In genomic region chr15:94286581-94286980, GRCh38 we compare ENCODE assay signal across 16 cellular contexts. TPM values are rescaled to one million over a fixed set of nuclear protein-coding genes. Genes with fewer than 3 reads are reported as not detected.
DNase-seq lines count a peak whose midpoint lies in the region; ATAC-seq and TF ChIP-seq lines count a peak whose summit lies in the region.
"Had no signal": no experiment of that assay in that cellular context is flagged by ENCODE, and none has a peak within 500 bp of the region (broad histone marks: within the 10 kb centered on the region; RNA-seq: fewer than 3 reads in every experiment).

No MANE protein-coding gene starts in this region.

- no peak overlapping the region for H3K9ac ChIP-seq in neural progenitor cell

- H3K36me3 ChIP-seq in neural progenitor cell, result no peaks in the 10 kb centered on the region
- no peaks in the 10 kb centered on the region for H3K36me3 ChIP-seq in esophagus muscularis mucosa
- H3K36me3 ChIP-seq: adrenal gland had no signal

- no peak for TF ChIP-seq POLR2A in esophagus muscularis mucosa (IDR thresholded peaks at IDR 0.05; ENCODE audit: low read depth)

- no peak overlapping the region for H3K4me2 ChIP-seq in neural progenitor cell

- ATAC-seq in HG03108 (IDR thresholded peaks at IDR 0.05; ENCODE audit: unreplicated experiment), result no peak
- ATAC-seq: HCT116 had no signal

- H3K27ac ChIP-seq in neural progenitor cell (no peak overlapping the region), esophagus muscularis mucosa (replicated peaks in 1 of 4) (no peak overlapping the region)
- H3K27ac ChIP-seq: adrenal gland, coronary artery had no signal

- no peaks in the 10 kb centered on the region for H3F3A ChIP-seq in neural progenitor cell (ENCODE audit: low read depth)

- no peaks in the 10 kb centered on the region for H4K20me1 ChIP-seq in neural progenitor cell (ENCODE audit: low read depth)

- H3K4me3 ChIP-seq in neural progenitor cell (no peak overlapping the region), esophagus muscularis mucosa (no peak overlapping the region)
- H3K4me3 ChIP-seq: adrenal gland, coronary artery had no signal

- H3K27ac Mint-ChIP-seq in T-helper 1 cell treated with Interleukin-12 subunit alpha and Interleukin-12 subunit beta and Interleukin-4 antibody, amounts not matched to agents 30 μg/mL and 1 μg/mL, for 36 hours, result peak overlapping the region; percentile 80
- peak overlapping the region; percentile 61 for H3K27ac Mint-ChIP-seq in activated naive CD8-positive, alpha-beta T cell treated with anti-CD3 and anti-CD28 coated beads for 36 hours
- no peak overlapping the region for H3K27ac Mint-ChIP-seq in neural progenitor cell

- intact Hi-C loops in esophagus muscularis mucosa (cut with DNase I), result no loop called here

- no peak for TF ChIP-seq EP300 in esophagus muscularis mucosa (IDR thresholded peaks at IDR 0.05)

- H3K4me1 ChIP-seq in neural progenitor cell, result peaks cover 7% of the 10 kb centered on the region
- H3K4me1 ChIP-seq in esophagus muscularis mucosa, result no peaks in the 10 kb centered on the region
- H3K4me1 ChIP-seq: adrenal gland had no signal

- H3K36me3 Mint-ChIP-seq in T-helper 1 cell treated with Interleukin-12 subunit alpha and Interleukin-12 subunit beta and Interleukin-4 antibody, amounts not matched to agents 30 μg/mL and 1 μg/mL, for 36 hours (ENCODE audit: low read depth), result peaks cover 51% of the 10 kb centered on the region
- H3K36me3 Mint-ChIP-seq in activated naive CD8-positive, alpha-beta T cell treated with anti-CD3 and anti-CD28 coated beads for 36 hours, result peaks cover 43% of the 10 kb centered on the region
- H3K36me3 Mint-ChIP-seq in neural progenitor cell, result no peaks in the 10 kb centered on the region

- H2AFZ ChIP-seq in neural progenitor cell (replicated peaks), result peak overlapping the region; percentile 48

- peaks cover 49% of the 10 kb centered on the region for H3K4me1 Mint-ChIP-seq in T-helper 1 cell treated with Interleukin-12 subunit alpha and Interleukin-12 subunit beta and Interleukin-4 antibody, amounts not matched to agents 30 μg/mL and 1 μg/mL, for 36 hours (ENCODE audit: low read depth)
- H3K4me1 Mint-ChIP-seq in activated naive CD8-positive, alpha-beta T cell treated with anti-CD3 and anti-CD28 coated beads for 36 hours, result peaks cover 40% of the 10 kb centered on the region
- H3K4me1 Mint-ChIP-seq in neural progenitor cell, result peaks cover 16% of the 10 kb centered on the region

- 33% methylated on average over 3 of the region's 3 CpGs for WGBS in esophagus muscularis mucosa

- DNase-seq in T-helper 1 cell, result no peak
- DNase-seq in Kasumi-1 (lab: John Stamatoyannopoulos, UW), result peak; percentile 23 to 26
- no peak for DNase-seq in activated naive CD8-positive, alpha-beta T cell treated with anti-CD3 and anti-CD28 coated beads for 36 hours
- DNase-seq in neural progenitor cell (ENCODE audit: low spot score), result no peak
- no peak for DNase-seq in esophagus muscularis mucosa (ENCODE audit: extremely low spot score)
- DNase-seq in HuH-7.5 (ENCODE audit: low spot score), result no peak
- DNase-seq: adrenal gland, NCI-H1417 treated with DMSO at 0.1 percent for 48 hours, NCI-H446 treated with DMSO at 0.1 percent for 48 hours, nucleus accumbens, T-helper 9 cell had no signal

- H3K9me3 Mint-ChIP-seq in T-helper 1 cell treated with Interleukin-12 subunit alpha and Interleukin-12 subunit beta and Interleukin-4 antibody, amounts not matched to agents 30 μg/mL and 1 μg/mL, for 36 hours, result peaks cover 18% of the 10 kb centered on the region
- H3K9me3 Mint-ChIP-seq in activated naive CD8-positive, alpha-beta T cell treated with anti-CD3 and anti-CD28 coated beads for 36 hours, result peaks cover 20% of the 10 kb centered on the region
- H3K9me3 Mint-ChIP-seq in neural progenitor cell, result peaks cover 6% of the 10 kb centered on the region

- H3K27me3 Mint-ChIP-seq in T-helper 1 cell treated with Interleukin-12 subunit alpha and Interleukin-12 subunit beta and Interleukin-4 antibody, amounts not matched to agents 30 μg/mL and 1 μg/mL, for 36 hours (ENCODE audit: low read depth), result no peaks in the 10 kb centered on the region
- no peaks in the 10 kb centered on the region for H3K27me3 Mint-ChIP-seq in activated naive CD8-positive, alpha-beta T cell treated with anti-CD3 and anti-CD28 coated beads for 36 hours
- H3K27me3 Mint-ChIP-seq in neural progenitor cell (ENCODE audit: insufficient read depth, low read depth), result no peaks in the 10 kb centered on the region

- H3K79me2 ChIP-seq in neural progenitor cell (ENCODE audit: low read depth), result no peaks in the 10 kb centered on the region

- H3K9me3 ChIP-seq in neural progenitor cell (ENCODE audit: low read depth) (no peaks in the 10 kb centered on the region), esophagus muscularis mucosa (peaks cover 0 to 5% (median 2%) of the 10 kb centered on the region in 4 donors)
- H3K9me3 ChIP-seq: adrenal gland had no signal

- H3K27me3 ChIP-seq in neural progenitor cell (no peaks in the 10 kb centered on the region), esophagus muscularis mucosa (peaks cover 0 to 4% (median 0%) of the 10 kb centered on the region in 4 donors)
- H3K27me3 ChIP-seq: adrenal gland had no signal

- TF ChIP-seq CTCF in neural progenitor cell (IDR thresholded peaks at IDR 0.05), result no peak
- TF ChIP-seq CTCF in esophagus muscularis mucosa (IDR thresholded peaks at IDR 0.05), result no peak

- H3K4me3 Mint-ChIP-seq in T-helper 1 cell treated with Interleukin-12 subunit alpha and Interleukin-12 subunit beta and Interleukin-4 antibody, amounts not matched to agents 30 μg/mL and 1 μg/mL, for 36 hours, result no peak overlapping the region
- H3K4me3 Mint-ChIP-seq in activated naive CD8-positive, alpha-beta T cell treated with anti-CD3 and anti-CD28 coated beads for 36 hours, result peak overlapping the region; percentile 2
- H3K4me3 Mint-ChIP-seq in neural progenitor cell, result no peak overlapping the region

RNA-seq across cellular contexts. Expression of gene MCTP2, which starts 55.2 kb away (rescaled TPM):
- 10 to 100 TPM; 12.1 to 12.6 TPM for total RNA-seq in activated naive CD8-positive, alpha-beta T cell treated with anti-CD3 and anti-CD28 coated beads for 36 hours
- total RNA-seq in neural progenitor cell (ENCODE audit: low replicate concordance) (0.17 and 0.56 TPM in 2 replicates), esophagus muscularis mucosa (10 to 100 TPM in 1 of 4 donors, 1 to 10 TPM in 3; 2.4 to 14.6 (median 4.4) TPM)
- total RNA-seq: A172 had no signal

Comparison
In these comparisons a context has a peak if more than half of its experiments do, and no peak if none do; other contexts are left out.
1. DNase-seq: peak in Kasumi-1 (2 of 2); none in T-helper 1 cell (0 of 5), activated naive CD8-positive, alpha-beta T cell treated with anti-CD3 and anti-CD28 coated beads for 36 hours (single experiment), neural progenitor cell (single experiment), esophagus muscularis mucosa (single experiment) and HuH-7.5 (single experiment).